Comparison of ENCODE assay signal across 16 cellular contexts in genomic region chr6:159311618-159312017, GRCh38.
DNase-seq lines count a peak whose midpoint lies in the region; ATAC-seq, FAIRE-seq and TF ChIP-seq lines count a peak whose summit lies in the region.
"Had no signal": no experiment of that assay in that cellular context is flagged by ENCODE, and none has a peak within 500 bp of the region (broad histone marks: within the 10 kb centered on the region; RNA-seq: fewer than 3 reads in every experiment).

No MANE protein-coding gene starts in this region.

- no peak for FAIRE-seq in bronchial epithelial cell (lab: Jason Lieb, UNC)

- H3K27me3 ChIP-seq in bronchial epithelial cell (ENCODE audit: control insufficient read depth, insufficient read depth, low read length) = no peaks in the 10 kb centered on the region

- H3K4me3 ChIP-seq in bronchial epithelial cell (ENCODE audit: low read depth, low read length) = no peak overlapping the region
- no peak overlapping the region for H3K4me3 ChIP-seq in retinal pigment epithelial cell (ENCODE audit: low read length)

- peak; percentile 29; the same call in 1 of the 3 replicates for TF ChIP-seq CTCF in GM12872 (IDR thresholded peaks at IDR 0.05; ENCODE audit: insufficient read depth, low read depth, low read length)
- TF ChIP-seq CTCF in bronchial epithelial cell (IDR thresholded peaks at IDR 0.05; ENCODE audit: insufficient read depth, low read length, severe bottlenecking) = peak; percentile 22
- TF ChIP-seq CTCF in retinal pigment epithelial cell (conservative IDR thresholded peaks at IDR 0.05; ENCODE audit: low read depth, low read length) = peak; percentile 21

- DNase-seq in bronchial epithelial cell (ENCODE audit: low read depth) (peak; percentile 55), retinal pigment epithelial cell (ENCODE audit: low read depth) (no peak), NCI-H82 (lab: John Stamatoyannopoulos, UW) (no peak), NCI-H1048 (lab: John Stamatoyannopoulos, UW) (no peak)
- DNase-seq: activated CD4-positive, alpha-beta T cell treated with anti-CD3 and anti-CD28 coated beads, Interleukin-2, amount 10 ng/mL, durations not matched to agents 7 days and 5 days; anterior cingulate cortex; GDM1; kidney; NCI-H2107; stimulated activated CD4-positive, alpha-beta T cell treated with anti-CD3 and anti-CD28 coated beads, Interleukin-2, amount 100 ng/mL, for 48 hours; stimulated activated naive B cell treated with anti-CD40 and anti-IgM and Interleukin-4, amounts not matched to agents 10 μg/mL and 1 μg/mL and 100 μg/mL, for 72 hours; T-helper 1 cell had no signal

- ATAC-seq in HG03442 (IDR thresholded peaks at IDR 0.05; ENCODE audit: unreplicated experiment) = peak; percentile 49
- no peak for ATAC-seq in HG03565 (IDR thresholded peaks at IDR 0.05; ENCODE audit: unreplicated experiment)
- ATAC-seq: activated T-helper 17 cell treated with anti-CD3 and anti-CD28 coated beads, Interleukin-2, amount 50 U/mL, for 72 hours had no signal

- no peaks in the 10 kb centered on the region for H3K36me3 ChIP-seq in bronchial epithelial cell (ENCODE audit: control insufficient read depth, insufficient read depth, low read length)
